ENCODE assay signal across 12 cellular contexts in genomic region chr13:112983042-112983305, GRCh38.
"Had no signal": no experiment of that assay in that cellular context is flagged by ENCODE, and none has a peak within 500 bp of the region (broad histone marks: within the 10 kb centered on the region; RNA-seq: fewer than 3 reads in every experiment).

No MANE protein-coding gene starts in this region.

- H3K36me3 Mint-ChIP-seq: activated naive CD4-positive, alpha-beta T cell treated with anti-CD3 and anti-CD28 coated beads, Interleukin-2, amount 50 U/mL, for 24 hours; natural killer cell treated with Interleukin-12 subunit alpha and Interleukin-12 subunit beta and Interleukin-15 and Interleukin-18, amount 100 ng/mL, for 72 hours had no signal

- H3K27ac Mint-ChIP-seq: activated naive CD4-positive, alpha-beta T cell treated with anti-CD3 and anti-CD28 coated beads, Interleukin-2, amount 50 U/mL, for 24 hours; natural killer cell treated with Interleukin-12 subunit alpha and Interleukin-12 subunit beta and Interleukin-15 and Interleukin-18, amount 100 ng/mL, for 72 hours; stimulated activated naive CD8-positive, alpha-beta T cell treated with anti-CD3 and anti-CD28 coated beads, Interleukin-15, Interleukin-2, amounts not matched to agents 100 ng/mL and 50 ng/mL, for 24 hours; T-helper 17 cell had no signal

- DNase-seq: activated CD4-positive, alpha-beta T cell treated with anti-CD3 and anti-CD28 coated beads, Interleukin-2, amount 50 U/mL, for 4 hours; activated T-cell treated with anti-CD3 and anti-CD28 coated beads, Interleukin-2, amount 50 U/mL, for 1 hour; kidney glomerular epithelial cell; stimulated activated CD4-positive, alpha-beta T cell treated with anti-CD3 and anti-CD28 coated beads, Interleukin-4, amount 100 ng/mL, for 1 hour; stimulated activated CD8-positive, alpha-beta memory T cell treated with anti-CD3 and anti-CD28 coated beads, Interleukin-4, amount 100 ng/mL, for 48 hours; T-helper 17 cell; thyroid gland had no signal

- H3K9me3 Mint-ChIP-seq: activated naive CD4-positive, alpha-beta T cell treated with anti-CD3 and anti-CD28 coated beads, Interleukin-2, amount 50 U/mL, for 24 hours; natural killer cell treated with Interleukin-12 subunit alpha and Interleukin-12 subunit beta and Interleukin-15 and Interleukin-18, amount 100 ng/mL, for 72 hours; stimulated activated naive CD8-positive, alpha-beta T cell treated with anti-CD3 and anti-CD28 coated beads, Interleukin-15, Interleukin-2, amounts not matched to agents 100 ng/mL and 50 ng/mL, for 24 hours had no signal

- H3K4me3 Mint-ChIP-seq: activated naive CD4-positive, alpha-beta T cell treated with anti-CD3 and anti-CD28 coated beads, Interleukin-2, amount 50 U/mL, for 24 hours; natural killer cell treated with Interleukin-12 subunit alpha and Interleukin-12 subunit beta and Interleukin-15 and Interleukin-18, amount 100 ng/mL, for 72 hours; stimulated activated naive CD8-positive, alpha-beta T cell treated with anti-CD3 and anti-CD28 coated beads, Interleukin-15, Interleukin-2, amounts not matched to agents 100 ng/mL and 50 ng/mL, for 24 hours; T-helper 17 cell had no signal

- ATAC-seq: natural killer cell treated with Interleukin-12 subunit alpha and Interleukin-12 subunit beta and Interleukin-15 and Interleukin-18, amount 100 ng/mL, for 72 hours; T-helper 17 cell had no signal

- H3K27ac ChIP-seq: prostate gland had no signal

- H3K27me3 ChIP-seq: thyroid gland had no signal

- H3K4me3 ChIP-seq: mucosa of descending colon, prostate gland had no signal

- H3K36me3 ChIP-seq: prostate gland, thyroid gland had no signal

- H3K27me3 Mint-ChIP-seq: activated naive CD4-positive, alpha-beta T cell treated with anti-CD3 and anti-CD28 coated beads, Interleukin-2, amount 50 U/mL, for 24 hours; natural killer cell treated with Interleukin-12 subunit alpha and Interleukin-12 subunit beta and Interleukin-15 and Interleukin-18, amount 100 ng/mL, for 72 hours; stimulated activated naive CD8-positive, alpha-beta T cell treated with anti-CD3 and anti-CD28 coated beads, Interleukin-15, Interleukin-2, amounts not matched to agents 100 ng/mL and 50 ng/mL, for 24 hours; T-helper 17 cell had no signal

- H3K9me3 ChIP-seq: mucosa of descending colon, prostate gland, thyroid gland had no signal

- H3K4me1 ChIP-seq: thyroid gland had no signal
